In the genomic region with DNA sequence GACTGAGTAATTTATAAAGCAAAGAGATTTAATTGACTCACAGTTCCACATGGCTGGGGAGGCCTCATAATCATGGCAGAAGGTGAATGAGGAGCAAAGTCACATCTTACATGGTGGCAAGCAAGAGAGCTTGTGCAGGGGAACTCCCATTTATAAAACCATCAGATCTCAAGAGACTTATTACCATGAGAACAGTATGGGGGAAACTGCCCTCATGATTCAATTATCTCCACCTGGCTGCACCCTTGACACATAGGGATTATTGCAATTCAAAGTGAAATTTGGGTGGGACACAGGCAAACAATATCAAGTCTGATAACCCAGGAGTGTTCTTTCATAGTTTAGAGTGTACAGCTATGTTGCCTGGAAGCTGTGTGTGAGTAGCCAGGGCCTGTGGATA, we compare ENCODE assay signal across 7 cellular contexts. TPM values are rescaled to one million over a fixed set of nuclear protein-coding genes. Genes with fewer than 3 reads are reported as not detected.
DNase-seq lines count a peak whose midpoint lies in the region; ATAC-seq, FAIRE-seq and TF ChIP-seq lines count a peak whose summit lies in the region.
"Not testable (repeated sequence)": the region's sequence is repeated elsewhere in the genome, so short reads cannot be mapped to it uniquely, and the experiment has no call there.

No MANE protein-coding gene starts in this region.

- H4K20me1 ChIP-seq in PC-9 (ENCODE audit: insufficient read depth) = not testable (repeated sequence)

- H3K4me2 ChIP-seq in PC-9 = not testable (repeated sequence)

- DNase-seq in HTR-8/SVneo (ENCODE audit: insufficient read length, low spot score); PC-9; activated T-cell treated with anti-CD3 and anti-CD28 coated beads, Interleukin-2, amount 50 U/mL, for 24 hours; MCF 10A (ENCODE audit: unreplicated experiment); epithelial cell of prostate (ENCODE audit: low read depth, low spot score); stimulated activated effector memory CD8-positive, alpha-beta T cell treated with anti-CD3 and anti-CD28 coated beads, Interleukin-12 subunit alpha, Interleukin-12 subunit beta, amount 100 ng/mL, for 72 hours (ENCODE audit: low spot score in 2 of 2): not testable (repeated sequence)

- H3K79me2 ChIP-seq in ACC112 (ENCODE audit: control insufficient read depth, insufficient read depth, low read length, unreplicated experiment) (peaks cover 40% of the 10 kb centered on the region), PC-9 (ENCODE audit: low read depth) (peaks cover 37% of the 10 kb centered on the region)

- POLR2A ChIA-PET in PC-9 (lab: Charles Lee; ENCODE audit: unreplicated experiment) = not testable (repeated sequence)
- POLR2A ChIA-PET in MCF 10A (lab: Yijun Ruan, JAX) = interaction anchor here (1.0 to 8.1 kb wide), 6 partner anchors 8 to 354 kb away, joined by 3 to 61 read pairs (median 4); partner anchors contain the start of genes MAPK1IP1L, SOCS4 and WDHD1

- not testable (repeated sequence) for H3K9me3 Mint-ChIP-seq in activated T-cell treated with anti-CD3 and anti-CD28 coated beads, Interleukin-2, amount 50 U/mL, for 24 hours; MCF 10A (ENCODE audit: unreplicated experiment); stimulated activated effector memory CD8-positive, alpha-beta T cell treated with anti-CD3 and anti-CD28 coated beads, Interleukin-12 subunit alpha, Interleukin-12 subunit beta, amount 100 ng/mL, for 72 hours

- H3K36me3 ChIP-seq in ACC112 (ENCODE audit: insufficient read depth, low read length) = peaks cover 13% of the 10 kb centered on the region
- H3K36me3 ChIP-seq in PC-9 (ENCODE audit: low read depth) = peaks cover 19% of the 10 kb centered on the region; the same call in 1 of the 2 replicates

- H3K27ac ChIP-seq in ACC112 (ENCODE audit: low read depth, low read length) (peak overlapping the region; percentile 79), PC-9 (peak overlapping the region; percentile 48; the same call in 1 of the 2 replicates), epithelial cell of prostate (peak overlapping the region; percentile 60)

- not testable (repeated sequence) for ATAC-seq in stimulated activated effector memory CD8-positive, alpha-beta T cell treated with anti-CD3 and anti-CD28 coated beads, Interleukin-12 subunit alpha, Interleukin-12 subunit beta, amount 100 ng/mL, for 72 hours

- peaks cover 13% of the 10 kb centered on the region for H3K4me1 Mint-ChIP-seq in activated T-cell treated with anti-CD3 and anti-CD28 coated beads, Interleukin-2, amount 50 U/mL, for 24 hours (ENCODE audit: low read depth)
- peaks cover 15% of the 10 kb centered on the region for H3K4me1 Mint-ChIP-seq in MCF 10A (ENCODE audit: insufficient read depth, unreplicated experiment)
- H3K4me1 Mint-ChIP-seq in stimulated activated effector memory CD8-positive, alpha-beta T cell treated with anti-CD3 and anti-CD28 coated beads, Interleukin-12 subunit alpha, Interleukin-12 subunit beta, amount 100 ng/mL, for 72 hours = not testable (repeated sequence)

- H3K27ac Mint-ChIP-seq in activated T-cell treated with anti-CD3 and anti-CD28 coated beads, Interleukin-2, amount 50 U/mL, for 24 hours = peak overlapping the region; percentile 61
- peak overlapping the region; percentile 59 for H3K27ac Mint-ChIP-seq in MCF 10A (ENCODE audit: low read depth, unreplicated experiment)
- H3K27ac Mint-ChIP-seq in stimulated activated effector memory CD8-positive, alpha-beta T cell treated with anti-CD3 and anti-CD28 coated beads, Interleukin-12 subunit alpha, Interleukin-12 subunit beta, amount 100 ng/mL, for 72 hours = peak overlapping the region; percentile 65

- intact Hi-C loops in PC-9 (cut with micrococcal nuclease; ENCODE audit: unreplicated experiment); MCF 10A (cut with micrococcal nuclease): not testable (repeated sequence)

- H2AFZ ChIP-seq in ACC112 (ENCODE audit: low read length, unreplicated experiment); PC-9: not testable (repeated sequence)

- H3K27me3 ChIP-seq in ACC112 (ENCODE audit: insufficient read depth, low read length); PC-9 (ENCODE audit: insufficient read depth, low read depth): not testable (repeated sequence)

- peaks cover 17% of the 10 kb centered on the region; the same call in 1 of the 2 replicates for H3F3A ChIP-seq in PC-9 (ENCODE audit: insufficient read depth, low read depth)

- not testable (repeated sequence) for H3K9me3 ChIP-seq in PC-9 (ENCODE audit: insufficient read depth, low read depth)

- not testable (repeated sequence) for H3K9me2 ChIP-seq in PC-9 (ENCODE audit: insufficient read depth)

- peaks cover 17% of the 10 kb centered on the region for H3K4me1 ChIP-seq in ACC112 (ENCODE audit: control insufficient read depth, insufficient read depth, low read length, unreplicated experiment)
- peaks cover 19% of the 10 kb centered on the region for H3K4me1 ChIP-seq in PC-9 (replicated peaks; ENCODE audit: insufficient read depth)

- H3K27me3 Mint-ChIP-seq in activated T-cell treated with anti-CD3 and anti-CD28 coated beads, Interleukin-2, amount 50 U/mL, for 24 hours; MCF 10A (ENCODE audit: insufficient read depth, unreplicated experiment): not testable (repeated sequence)

- H3K4me3 ChIP-seq in ACC112 (ENCODE audit: low read depth, low read length); PC-9: not testable (repeated sequence)

- peaks cover 83% of the 10 kb centered on the region for H3K36me3 Mint-ChIP-seq in activated T-cell treated with anti-CD3 and anti-CD28 coated beads, Interleukin-2, amount 50 U/mL, for 24 hours (ENCODE audit: low read depth)
- peaks cover 57% of the 10 kb centered on the region for H3K36me3 Mint-ChIP-seq in MCF 10A (ENCODE audit: insufficient read depth, unreplicated experiment)
- peaks cover 96% of the 10 kb centered on the region for H3K36me3 Mint-ChIP-seq in stimulated activated effector memory CD8-positive, alpha-beta T cell treated with anti-CD3 and anti-CD28 coated beads, Interleukin-12 subunit alpha, Interleukin-12 subunit beta, amount 100 ng/mL, for 72 hours

- not testable (repeated sequence) for BruUV-seq in PC-9 (replicated peaks; lab: Mats Ljungman, UMichigan); MCF 10A (replicated peaks; lab: Mats Ljungman, UMichigan)

- peak; percentile 38 for FAIRE-seq in HTR-8/SVneo (lab: Jason Lieb, UNC)

- CTCF ChIA-PET in PC-9 (lab: Charles Lee) = interaction anchor here (0.6 to 1.6 kb wide), 2 partner anchors 40 to 474 kb away, joined by 4 to 6 read pairs; no protein-coding TSS in a partner anchor
- CTCF ChIA-PET in MCF 10A (lab: Yijun Ruan, JAX) = interaction anchor here (0.6 to 0.8 kb wide), 3 partner anchors 8 to 210 kb away, joined by 3 to 4 read pairs (median 4); no protein-coding TSS in a partner anchor

- not testable (repeated sequence) for TF ChIP-seq CTCF in PC-9 (conservative IDR thresholded peaks at IDR 0.05); MCF 10A (IDR thresholded peaks at IDR 0.05; ENCODE audit: unreplicated experiment)

- not testable (repeated sequence) for H3K4me3 Mint-ChIP-seq in activated T-cell treated with anti-CD3 and anti-CD28 coated beads, Interleukin-2, amount 50 U/mL, for 24 hours; MCF 10A (ENCODE audit: unreplicated experiment); stimulated activated effector memory CD8-positive, alpha-beta T cell treated with anti-CD3 and anti-CD28 coated beads, Interleukin-12 subunit alpha, Interleukin-12 subunit beta, amount 100 ng/mL, for 72 hours

RNA-seq across cellular contexts. Expression of gene SOCS4, which starts 11.0 kb away (rescaled TPM):
- total RNA-seq in PC-9 (2021) (25.3 and 33.4 TPM in 2 replicates), MCF 10A (2022) (24.6 and 29.6 TPM in 2 replicates)

RNA-seq across cellular contexts. Expression of gene WDHD1, which starts 11.1 kb away (rescaled TPM):
- total RNA-seq in PC-9 (2021) = 27.9 and 34.3 TPM in 2 replicates
- 5.8 and 6.5 TPM in 2 replicates for total RNA-seq in MCF 10A (2022)

RNA-seq across cellular contexts. Expression of gene MAPK1IP1L, which starts 13.5 kb away (rescaled TPM):
- total RNA-seq in PC-9 (2021) (54.3 and 79.7 TPM in 2 replicates), MCF 10A (2022) (118 and 123 TPM in 2 replicates)
